Comparison of ENCODE assay signal across 1 cellular context in the genomic region with DNA sequence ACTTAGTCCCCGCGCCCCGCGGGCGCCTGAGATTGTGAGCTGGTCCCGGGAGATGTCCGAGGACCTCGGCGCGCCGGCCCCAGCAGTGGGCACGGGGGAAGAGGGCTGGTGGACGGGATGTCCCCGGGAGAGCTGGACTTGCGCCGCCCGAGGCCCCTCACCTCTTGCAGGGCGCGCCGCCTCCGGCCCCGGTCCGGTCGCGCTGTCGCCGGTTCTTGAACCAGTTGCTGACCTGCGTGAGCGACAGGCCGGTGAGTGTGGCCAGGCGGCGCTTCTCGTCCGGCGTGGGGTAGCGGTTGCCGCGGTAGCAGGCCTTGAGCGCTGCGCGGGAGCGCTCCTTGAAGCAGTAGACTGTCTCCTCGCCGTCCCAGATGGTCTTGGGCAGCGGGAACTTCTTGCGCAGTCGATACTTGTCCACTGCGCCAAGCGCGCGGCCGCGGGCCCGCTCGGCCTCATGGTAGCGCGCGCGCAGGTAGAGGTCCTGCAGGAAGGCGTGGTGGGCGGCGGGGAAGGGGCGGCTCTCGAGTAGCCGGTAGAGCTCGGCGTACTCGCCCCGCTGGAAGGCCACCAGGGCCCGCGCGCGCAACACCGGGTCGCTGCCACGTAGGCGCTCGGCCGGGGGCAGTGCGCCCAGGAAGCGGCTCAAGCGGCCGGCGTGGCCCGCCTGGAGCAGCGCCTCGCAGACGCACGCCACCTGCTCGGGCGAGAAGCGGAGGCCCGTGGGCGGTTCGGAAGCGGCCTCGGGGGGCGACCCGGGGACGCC.
TF ChIP-seq lines count a peak whose summit lies in the region.

No MANE protein-coding gene starts in this region.

TF ChIP-seq in K562, 482 proteins besides CTCF, POLR2A, EP300 and RAD21 (continues in another document):
- TF ChIP-seq FOS (IDR thresholded peaks at IDR 0.05; ENCODE audit: extremely low read depth, insufficient read length) (no peak), STAT5A (IDR thresholded peaks at IDR 0.05; ENCODE audit: borderline replicate concordance, low read length) (no peak), SRSF9 (IDR thresholded peaks at IDR 0.05; ENCODE audit: borderline replicate concordance, low read depth, low read length) (no peak), TBL1XR1 (IDR thresholded peaks at IDR 0.05; ENCODE audit: low read length in 2 of 2) (no peak), ZNF766 (CRISPR knock-in tag; conservative IDR thresholded peaks at IDR 0.05) (no peak), FOXA3 (CRISPR knock-in tag; conservative IDR thresholded peaks at IDR 0.05 in 1 of 2, IDR thresholded peaks at IDR 0.05 in 1 of 2) (no peak), MYBL2 (IDR thresholded peaks at IDR 0.05; ENCODE audit: low read depth) (no peak), MYBL2 (CRISPR knock-in tag; IDR thresholded peaks at IDR 0.05; ENCODE audit: borderline replicate concordance) (no peak), NCOA4 (IDR thresholded peaks at IDR 0.05; ENCODE audit: partially characterized antibody) (no peak), MEF2A (IDR thresholded peaks at IDR 0.05; ENCODE audit: control insufficient read depth, low read depth, low read length) (no peak), CC2D1A (IDR thresholded peaks at IDR 0.05) (no peak), CBX2 (IDR thresholded peaks at IDR 0.05; ENCODE audit: insufficient read depth, low read length, poor library complexity, severe bottlenecking) (no peak), ZKSCAN1 (IDR thresholded peaks at IDR 0.05; ENCODE audit: low read depth, low read length) (no peak), DMBX1 (CRISPR knock-in tag; IDR thresholded peaks at IDR 0.05; ENCODE audit: borderline replicate concordance) (no peak), PPARD (CRISPR knock-in tag; IDR thresholded peaks at IDR 0.05) (no peak), TEAD1 (CRISPR knock-in tag; IDR thresholded peaks at IDR 0.05) (peak in 1 of 2 experiments; percentile 27; a peak in 1 of 4 replicates), KDM2B (CRISPR knock-in tag; IDR thresholded peaks at IDR 0.05) (no peak), MYNN (IDR thresholded peaks at IDR 0.05) (no peak), MYNN (CRISPR knock-in tag; IDR thresholded peaks at IDR 0.05) (no peak), SRSF7 (optimal IDR thresholded peaks at IDR 0.05; ENCODE audit: low read depth, low read length) (no peak), CEBPG (CRISPR knock-in tag; IDR thresholded peaks at IDR 0.05) (0 out of 2 replicates have a peak, but pooled peaks have one; percentile 42), CEBPG (tag; conservative IDR thresholded peaks at IDR 0.05 in 1 of 2, IDR thresholded peaks at IDR 0.05 in 1 of 2) (no peak), SAFB (IDR thresholded peaks at IDR 0.05; ENCODE audit: borderline replicate concordance, low read depth, low read length) (peak; percentile 68; the same call in 1 of the 2 replicates), U2AF1 (optimal IDR thresholded peaks at IDR 0.05; ENCODE audit: low read depth, low read length) (no peak), SP2 (IDR thresholded peaks at IDR 0.05; ENCODE audit: extremely low read depth, low read depth, low read length, poor library complexity, severe bottlenecking) (no peak), NFATC3 (IDR thresholded peaks at IDR 0.05) (no peak), NR2C2 (CRISPR knock-in tag; IDR thresholded peaks at IDR 0.05) (no peak), NR2C2 (tag; IDR thresholded peaks at IDR 0.05) (no peak), FIP1L1 (IDR thresholded peaks at IDR 0.05; ENCODE audit: low read depth, low read length, poor library complexity, severe bottlenecking) (peak; percentile 72), ZFP36 (IDR thresholded peaks at IDR 0.05; ENCODE audit: low read depth, low read length, partially characterized antibody) (no peak), POLR2B (IDR thresholded peaks at IDR 0.05; ENCODE audit: low read depth, partially characterized antibody) (peak; percentile 28), PTRF (tag; IDR thresholded peaks at IDR 0.05) (no peak), NRF1 (conservative IDR thresholded peaks at IDR 0.05 in 1 of 2, IDR thresholded peaks at IDR 0.05 in 1 of 2) (peak; percentile 83 to 86)
- TF ChIP-seq, protein P1, sequence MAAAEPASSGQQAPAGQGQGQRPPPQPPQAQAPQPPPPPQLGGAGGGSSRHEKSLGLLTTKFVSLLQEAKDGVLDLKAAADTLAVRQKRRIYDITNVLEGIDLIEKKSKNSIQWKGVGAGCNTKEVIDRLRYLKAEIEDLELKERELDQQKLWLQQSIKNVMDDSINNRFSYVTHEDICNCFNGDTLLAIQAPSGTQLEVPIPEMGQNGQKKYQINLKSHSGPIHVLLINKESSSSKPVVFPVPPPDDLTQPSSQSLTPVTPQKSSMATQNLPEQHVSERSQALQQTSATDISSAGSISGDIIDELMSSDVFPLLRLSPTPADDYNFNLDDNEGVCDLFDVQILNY (CRISPR knock-in tag; IDR thresholded peaks at IDR 0.05): no peak
- TF ChIP-seq, protein P2, sequence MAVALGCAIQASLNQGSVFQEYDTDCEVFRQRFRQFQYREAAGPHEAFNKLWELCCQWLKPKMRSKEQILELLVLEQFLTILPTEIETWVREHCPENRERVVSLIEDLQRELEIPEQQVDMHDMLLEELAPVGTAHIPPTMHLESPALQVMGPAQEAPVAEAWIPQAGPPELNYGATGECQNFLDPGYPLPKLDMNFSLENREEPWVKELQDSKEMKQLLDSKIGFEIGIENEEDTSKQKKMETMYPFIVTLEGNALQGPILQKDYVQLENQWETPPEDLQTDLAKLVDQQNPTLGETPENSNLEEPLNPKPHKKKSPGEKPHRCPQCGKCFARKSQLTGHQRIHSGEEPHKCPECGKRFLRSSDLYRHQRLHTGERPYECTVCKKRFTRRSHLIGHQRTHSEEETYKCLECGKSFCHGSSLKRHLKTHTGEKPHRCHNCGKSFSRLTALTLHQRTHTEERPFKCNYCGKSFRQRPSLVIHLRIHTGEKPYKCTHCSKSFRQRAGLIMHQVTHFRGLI (CRISPR knock-in tag; IDR thresholded peaks at IDR 0.05): no peak
- TF ChIP-seq, protein P3, sequence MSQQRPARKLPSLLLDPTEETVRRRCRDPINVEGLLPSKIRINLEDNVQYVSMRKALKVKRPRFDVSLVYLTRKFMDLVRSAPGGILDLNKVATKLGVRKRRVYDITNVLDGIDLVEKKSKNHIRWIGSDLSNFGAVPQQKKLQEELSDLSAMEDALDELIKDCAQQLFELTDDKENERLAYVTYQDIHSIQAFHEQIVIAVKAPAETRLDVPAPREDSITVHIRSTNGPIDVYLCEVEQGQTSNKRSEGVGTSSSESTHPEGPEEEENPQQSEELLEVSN (IDR thresholded peaks at IDR 0.05; ENCODE audit: borderline replicate concordance in 1 of 2, extremely low read depth in 1 of 2, insufficient read depth in 1 of 2, insufficient read length in 1 of 2, low read depth in 1 of 2, low read length in 1 of 2, poor library complexity in 1 of 2, severe bottlenecking in 1 of 2): peak; percentile 16 to 69
- TF ChIP-seq, protein P4, sequence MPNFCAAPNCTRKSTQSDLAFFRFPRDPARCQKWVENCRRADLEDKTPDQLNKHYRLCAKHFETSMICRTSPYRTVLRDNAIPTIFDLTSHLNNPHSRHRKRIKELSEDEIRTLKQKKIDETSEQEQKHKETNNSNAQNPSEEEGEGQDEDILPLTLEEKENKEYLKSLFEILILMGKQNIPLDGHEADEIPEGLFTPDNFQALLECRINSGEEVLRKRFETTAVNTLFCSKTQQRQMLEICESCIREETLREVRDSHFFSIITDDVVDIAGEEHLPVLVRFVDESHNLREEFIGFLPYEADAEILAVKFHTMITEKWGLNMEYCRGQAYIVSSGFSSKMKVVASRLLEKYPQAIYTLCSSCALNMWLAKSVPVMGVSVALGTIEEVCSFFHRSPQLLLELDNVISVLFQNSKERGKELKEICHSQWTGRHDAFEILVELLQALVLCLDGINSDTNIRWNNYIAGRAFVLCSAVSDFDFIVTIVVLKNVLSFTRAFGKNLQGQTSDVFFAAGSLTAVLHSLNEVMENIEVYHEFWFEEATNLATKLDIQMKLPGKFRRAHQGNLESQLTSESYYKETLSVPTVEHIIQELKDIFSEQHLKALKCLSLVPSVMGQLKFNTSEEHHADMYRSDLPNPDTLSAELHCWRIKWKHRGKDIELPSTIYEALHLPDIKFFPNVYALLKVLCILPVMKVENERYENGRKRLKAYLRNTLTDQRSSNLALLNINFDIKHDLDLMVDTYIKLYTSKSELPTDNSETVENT (CRISPR knock-in tag; IDR thresholded peaks at IDR 0.05): no peak; the same call in 1 of the 2 replicates
- TF ChIP-seq, protein P5, sequence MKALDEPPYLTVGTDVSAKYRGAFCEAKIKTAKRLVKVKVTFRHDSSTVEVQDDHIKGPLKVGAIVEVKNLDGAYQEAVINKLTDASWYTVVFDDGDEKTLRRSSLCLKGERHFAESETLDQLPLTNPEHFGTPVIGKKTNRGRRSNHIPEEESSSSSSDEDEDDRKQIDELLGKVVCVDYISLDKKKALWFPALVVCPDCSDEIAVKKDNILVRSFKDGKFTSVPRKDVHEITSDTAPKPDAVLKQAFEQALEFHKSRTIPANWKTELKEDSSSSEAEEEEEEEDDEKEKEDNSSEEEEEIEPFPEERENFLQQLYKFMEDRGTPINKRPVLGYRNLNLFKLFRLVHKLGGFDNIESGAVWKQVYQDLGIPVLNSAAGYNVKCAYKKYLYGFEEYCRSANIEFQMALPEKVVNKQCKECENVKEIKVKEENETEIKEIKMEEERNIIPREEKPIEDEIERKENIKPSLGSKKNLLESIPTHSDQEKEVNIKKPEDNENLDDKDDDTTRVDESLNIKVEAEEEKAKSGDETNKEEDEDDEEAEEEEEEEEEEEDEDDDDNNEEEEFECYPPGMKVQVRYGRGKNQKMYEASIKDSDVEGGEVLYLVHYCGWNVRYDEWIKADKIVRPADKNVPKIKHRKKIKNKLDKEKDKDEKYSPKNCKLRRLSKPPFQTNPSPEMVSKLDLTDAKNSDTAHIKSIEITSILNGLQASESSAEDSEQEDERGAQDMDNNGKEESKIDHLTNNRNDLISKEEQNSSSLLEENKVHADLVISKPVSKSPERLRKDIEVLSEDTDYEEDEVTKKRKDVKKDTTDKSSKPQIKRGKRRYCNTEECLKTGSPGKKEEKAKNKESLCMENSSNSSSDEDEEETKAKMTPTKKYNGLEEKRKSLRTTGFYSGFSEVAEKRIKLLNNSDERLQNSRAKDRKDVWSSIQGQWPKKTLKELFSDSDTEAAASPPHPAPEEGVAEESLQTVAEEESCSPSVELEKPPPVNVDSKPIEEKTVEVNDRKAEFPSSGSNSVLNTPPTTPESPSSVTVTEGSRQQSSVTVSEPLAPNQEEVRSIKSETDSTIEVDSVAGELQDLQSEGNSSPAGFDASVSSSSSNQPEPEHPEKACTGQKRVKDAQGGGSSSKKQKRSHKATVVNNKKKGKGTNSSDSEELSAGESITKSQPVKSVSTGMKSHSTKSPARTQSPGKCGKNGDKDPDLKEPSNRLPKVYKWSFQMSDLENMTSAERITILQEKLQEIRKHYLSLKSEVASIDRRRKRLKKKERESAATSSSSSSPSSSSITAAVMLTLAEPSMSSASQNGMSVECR (CRISPR knock-in tag; IDR thresholded peaks at IDR 0.05): peak; percentile 73
- TF ChIP-seq, protein P6, sequence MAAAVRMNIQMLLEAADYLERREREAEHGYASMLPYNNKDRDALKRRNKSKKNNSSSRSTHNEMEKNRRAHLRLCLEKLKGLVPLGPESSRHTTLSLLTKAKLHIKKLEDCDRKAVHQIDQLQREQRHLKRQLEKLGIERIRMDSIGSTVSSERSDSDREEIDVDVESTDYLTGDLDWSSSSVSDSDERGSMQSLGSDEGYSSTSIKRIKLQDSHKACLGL (CRISPR knock-in tag; IDR thresholded peaks at IDR 0.05; ENCODE audit: borderline replicate concordance, poor library complexity, severe bottlenecking): no peak
- TF ChIP-seq, protein P7, sequence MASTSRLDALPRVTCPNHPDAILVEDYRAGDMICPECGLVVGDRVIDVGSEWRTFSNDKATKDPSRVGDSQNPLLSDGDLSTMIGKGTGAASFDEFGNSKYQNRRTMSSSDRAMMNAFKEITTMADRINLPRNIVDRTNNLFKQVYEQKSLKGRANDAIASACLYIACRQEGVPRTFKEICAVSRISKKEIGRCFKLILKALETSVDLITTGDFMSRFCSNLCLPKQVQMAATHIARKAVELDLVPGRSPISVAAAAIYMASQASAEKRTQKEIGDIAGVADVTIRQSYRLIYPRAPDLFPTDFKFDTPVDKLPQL (IDR thresholded peaks at IDR 0.05; ENCODE audit: extremely low read depth, insufficient read length): no peak
- TF ChIP-seq, protein P8, sequence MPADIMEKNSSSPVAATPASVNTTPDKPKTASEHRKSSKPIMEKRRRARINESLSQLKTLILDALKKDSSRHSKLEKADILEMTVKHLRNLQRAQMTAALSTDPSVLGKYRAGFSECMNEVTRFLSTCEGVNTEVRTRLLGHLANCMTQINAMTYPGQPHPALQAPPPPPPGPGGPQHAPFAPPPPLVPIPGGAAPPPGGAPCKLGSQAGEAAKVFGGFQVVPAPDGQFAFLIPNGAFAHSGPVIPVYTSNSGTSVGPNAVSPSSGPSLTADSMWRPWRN (IDR thresholded peaks at IDR 0.05; ENCODE audit: low read depth): no peak
- TF ChIP-seq, protein P9, sequence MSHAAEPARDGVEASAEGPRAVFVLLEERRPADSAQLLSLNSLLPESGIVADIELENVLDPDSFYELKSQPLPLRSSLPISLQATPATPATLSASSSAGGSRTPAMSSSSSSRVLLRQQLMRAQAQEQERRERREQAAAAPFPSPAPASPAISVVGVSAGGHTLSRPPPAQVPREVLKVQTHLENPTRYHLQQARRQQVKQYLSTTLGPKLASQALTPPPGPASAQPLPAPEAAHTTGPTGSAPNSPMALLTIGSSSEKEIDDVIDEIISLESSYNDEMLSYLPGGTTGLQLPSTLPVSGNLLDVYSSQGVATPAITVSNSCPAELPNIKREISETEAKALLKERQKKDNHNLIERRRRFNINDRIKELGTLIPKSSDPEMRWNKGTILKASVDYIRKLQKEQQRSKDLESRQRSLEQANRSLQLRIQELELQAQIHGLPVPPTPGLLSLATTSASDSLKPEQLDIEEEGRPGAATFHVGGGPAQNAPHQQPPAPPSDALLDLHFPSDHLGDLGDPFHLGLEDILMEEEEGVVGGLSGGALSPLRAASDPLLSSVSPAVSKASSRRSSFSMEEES (CRISPR knock-in tag; IDR thresholded peaks at IDR 0.05): no peak
- TF ChIP-seq, protein P10, sequence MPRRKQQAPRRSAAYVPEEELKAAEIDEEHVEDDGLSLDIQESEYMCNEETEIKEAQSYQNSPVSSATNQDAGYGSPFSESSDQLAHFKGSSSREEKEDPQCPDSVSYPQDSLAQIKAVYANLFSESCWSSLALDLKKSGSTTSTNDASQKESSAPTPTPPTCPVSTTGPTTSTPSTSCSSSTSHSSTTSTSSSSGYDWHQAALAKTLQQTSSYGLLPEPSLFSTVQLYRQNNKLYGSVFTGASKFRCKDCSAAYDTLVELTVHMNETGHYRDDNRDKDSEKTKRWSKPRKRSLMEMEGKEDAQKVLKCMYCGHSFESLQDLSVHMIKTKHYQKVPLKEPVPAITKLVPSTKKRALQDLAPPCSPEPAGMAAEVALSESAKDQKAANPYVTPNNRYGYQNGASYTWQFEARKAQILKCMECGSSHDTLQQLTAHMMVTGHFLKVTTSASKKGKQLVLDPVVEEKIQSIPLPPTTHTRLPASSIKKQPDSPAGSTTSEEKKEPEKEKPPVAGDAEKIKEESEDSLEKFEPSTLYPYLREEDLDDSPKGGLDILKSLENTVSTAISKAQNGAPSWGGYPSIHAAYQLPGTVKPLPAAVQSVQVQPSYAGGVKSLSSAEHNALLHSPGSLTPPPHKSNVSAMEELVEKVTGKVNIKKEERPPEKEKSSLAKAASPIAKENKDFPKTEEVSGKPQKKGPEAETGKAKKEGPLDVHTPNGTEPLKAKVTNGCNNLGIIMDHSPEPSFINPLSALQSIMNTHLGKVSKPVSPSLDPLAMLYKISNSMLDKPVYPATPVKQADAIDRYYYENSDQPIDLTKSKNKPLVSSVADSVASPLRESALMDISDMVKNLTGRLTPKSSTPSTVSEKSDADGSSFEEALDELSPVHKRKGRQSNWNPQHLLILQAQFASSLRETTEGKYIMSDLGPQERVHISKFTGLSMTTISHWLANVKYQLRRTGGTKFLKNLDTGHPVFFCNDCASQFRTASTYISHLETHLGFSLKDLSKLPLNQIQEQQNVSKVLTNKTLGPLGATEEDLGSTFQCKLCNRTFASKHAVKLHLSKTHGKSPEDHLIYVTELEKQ (CRISPR knock-in tag; IDR thresholded peaks at IDR 0.05): no peak
